In the genomic region with DNA sequence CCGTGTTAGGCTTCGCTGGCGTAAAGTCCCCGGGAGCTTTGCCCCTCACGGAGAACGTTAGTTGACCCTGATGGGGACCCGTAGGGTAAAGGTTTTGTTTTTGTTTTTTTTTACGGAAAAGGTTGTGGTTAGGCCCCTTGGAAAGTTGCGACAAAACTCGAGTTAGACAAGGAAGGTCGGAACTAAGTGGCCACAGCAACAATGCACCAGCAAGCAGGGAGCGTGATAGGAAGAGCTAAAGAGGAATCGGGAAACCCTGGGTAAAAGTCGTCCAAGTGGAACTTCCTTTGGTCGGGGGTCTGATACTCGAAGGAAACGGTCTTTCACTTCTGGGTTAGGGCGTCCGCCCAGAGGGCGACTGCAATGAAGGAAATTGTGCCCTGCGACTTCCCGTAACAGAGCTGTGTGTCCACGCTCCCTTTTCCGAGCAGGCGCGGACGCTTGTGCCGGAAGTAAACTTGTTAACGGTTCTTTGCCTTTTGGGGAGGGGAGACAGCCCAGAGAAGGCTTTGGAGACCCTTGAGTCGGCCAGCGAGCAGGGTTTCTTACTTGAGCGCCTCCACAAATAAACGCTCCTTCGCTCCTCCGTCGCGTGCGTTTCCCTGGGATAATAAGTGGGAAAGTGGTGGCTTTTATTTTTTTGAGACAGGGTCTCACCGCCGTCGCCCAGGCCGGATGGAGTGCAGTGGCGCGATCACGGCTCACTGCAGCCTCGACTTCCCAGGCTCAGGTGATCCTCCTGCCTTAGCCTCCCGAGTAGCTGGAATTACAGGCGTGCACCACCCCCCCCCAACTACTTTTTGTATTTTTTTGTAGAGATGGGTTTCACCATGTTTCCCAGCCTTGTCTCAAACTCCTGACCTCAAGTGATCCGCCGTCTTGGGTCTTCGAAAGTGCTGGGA, we compare ENCODE assay signal across 8 cellular contexts. TPM values are rescaled to one million over a fixed set of nuclear protein-coding genes. Genes with fewer than 3 reads are reported as not detected.
DNase-seq lines count a peak whose midpoint lies in the region; ATAC-seq and TF ChIP-seq lines count a peak whose summit lies in the region.

No MANE protein-coding gene starts in this region.

- POLR2A ChIA-PET in A673 (lab: Charles Lee; ENCODE audit: low non-redundant PET): interaction anchor here (0.6 to 1.2 kb wide), 4 partner anchors 19 to 1632 kb away, joined by 3 to 4 read pairs (median 4); no protein-coding TSS in a partner anchor

- DNase-seq in A673 (ENCODE audit: low spot score) (peak; percentile 93), NCI-H2196 (lab: John Stamatoyannopoulos, UW; ENCODE audit: unreplicated experiment) (peak; percentile 67), breast epithelium (ENCODE audit: low spot score in 2 of 2) (peak; percentile 77 to 84), iPS-NIHi7 (ENCODE audit: extremely low spot score) (peak; percentile 75), smooth muscle cell (lab: John Stamatoyannopoulos, UW; ENCODE audit: unreplicated experiment) (peak; percentile 71)

- peak overlapping the region; percentile 93 for H2AFZ ChIP-seq in smooth muscle cell (ENCODE audit: low read depth)

- H3K27ac ChIP-seq in A673 (ENCODE audit: low read depth, low read length, poor library complexity, severe bottlenecking): peak overlapping the region; percentile 93
- peak overlapping the region; percentile 95 for H3K27ac ChIP-seq in VCaP
- H3K27ac ChIP-seq in breast epithelium: peak overlapping the region; percentile 96 to 98
- peak overlapping the region; percentile 94 for H3K27ac ChIP-seq in smooth muscle cell (ENCODE audit: low read depth)

- BruUV-seq in A673 (replicated peaks; lab: Mats Ljungman, UMichigan): TSS peak; percentile 70

- H3K9ac ChIP-seq in smooth muscle cell (ENCODE audit: low read depth): peak overlapping the region; percentile 93

- H3K27me3 ChIP-seq in A673 (replicated peaks; ENCODE audit: insufficient read depth, low read depth, low read length, poor library complexity) (no peaks in the 10 kb centered on the region), breast epithelium (no peaks in the 10 kb centered on the region), smooth muscle cell (ENCODE audit: low read depth) (no peaks in the 10 kb centered on the region)

- H4K20me1 ChIP-seq in smooth muscle cell (ENCODE audit: low read depth): peaks cover 15% of the 10 kb centered on the region

- H3K36me3 ChIP-seq in A673 (ENCODE audit: insufficient read depth, low read length, poor library complexity, severe bottlenecking) (no peaks in the 10 kb centered on the region), breast epithelium (no peaks in the 10 kb centered on the region), smooth muscle cell (ENCODE audit: low read depth) (no peaks in the 10 kb centered on the region)

- peak overlapping the region; percentile 87 for H3K4me2 ChIP-seq in smooth muscle cell

- H3K4me3 ChIP-seq in A673 (ENCODE audit: low read depth, low read length, poor library complexity, severe bottlenecking) (peak overlapping the region; percentile 97), breast epithelium (peak overlapping the region; percentile 83 to 95 (median 94)), smooth muscle cell (peak overlapping the region; percentile 85)

- intact Hi-C loops in A673 (cut with micrococcal nuclease; ENCODE audit: unreplicated experiment) (loop anchor here (1.0 kb wide), 1 partner anchor 119 kb away; no protein-coding TSS in a partner anchor), breast epithelium (cut with DNase I; ENCODE audit: low total_unique reads) (no loop called here)

- WGBS in smooth muscle cell (ENCODE audit: low lambda C conversion rate): under 1% methylated on average over 51 of the region's 51 CpGs

- H3K9me3 ChIP-seq in A673 (ENCODE audit: low read depth, low read length, poor library complexity, severe bottlenecking) (no peaks in the 10 kb centered on the region), breast epithelium (no peaks in the 10 kb centered on the region), smooth muscle cell (replicated peaks; ENCODE audit: low read depth) (no peaks in the 10 kb centered on the region)

- TF ChIP-seq POLR2A in breast epithelium (IDR thresholded peaks at IDR 0.05): peak; percentile 41

- ATAC-seq in GM18870 (IDR thresholded peaks at IDR 0.05; ENCODE audit: unreplicated experiment) (peak; percentile 47), HG03135 (IDR thresholded peaks at IDR 0.05; ENCODE audit: unreplicated experiment) (peak; percentile 53)

- H3F3A ChIP-seq in smooth muscle cell (ENCODE audit: low read depth): no peaks in the 10 kb centered on the region

- peaks cover 49% of the 10 kb centered on the region for H3K79me2 ChIP-seq in smooth muscle cell (ENCODE audit: low read depth)

- no peak for TF ChIP-seq CTCF in A673 (conservative IDR thresholded peaks at IDR 0.05; ENCODE audit: low read depth, low read length)
- no peak for TF ChIP-seq CTCF in VCaP (conservative IDR thresholded peaks at IDR 0.05)
- TF ChIP-seq CTCF in breast epithelium (IDR thresholded peaks at IDR 0.05): no peak
- no peak for TF ChIP-seq CTCF in smooth muscle cell (IDR thresholded peaks at IDR 0.05; ENCODE audit: borderline replicate concordance, insufficient read depth, poor library complexity, severe bottlenecking)

- CTCF ChIA-PET in A673 (lab: Charles Lee): interaction anchor here (1.2 kb wide), 1 partner anchor 119 kb away, joined by 5 read pairs; a partner anchor contains a TSS

- H3K4me1 ChIP-seq in A673 (ENCODE audit: insufficient read depth, low read length, poor library complexity, severe bottlenecking): peaks cover 5% of the 10 kb centered on the region
- no peaks in the 10 kb centered on the region for H3K4me1 ChIP-seq in breast epithelium
- peaks cover 22% of the 10 kb centered on the region for H3K4me1 ChIP-seq in smooth muscle cell (ENCODE audit: low read depth)

RNA-seq across cellular contexts. Expression of a gene that starts 0.6 kb away (rescaled TPM):
- total RNA-seq in A673 (2021): 69.1 and 77.4 TPM in 2 replicates
- 100 to 1,000 TPM in 1 of 3 donors, 10 to 100 TPM in 2; 80.3 to 106 (median 98.7) TPM for total RNA-seq in breast epithelium
- total RNA-seq in smooth muscle cell: 33.8 and 54.8 TPM in 2 replicates
- 15.0 and 16.1 TPM in 2 replicates for polyA plus RNA-seq in smooth muscle cell

Comparison
In these comparisons a context has a peak if more than half of its experiments do, and no peak if none do; other contexts are left out.
1. Peak in every context shown above with its lines: DNase-seq, ATAC-seq, H3K4me3 ChIP-seq and H3K27ac ChIP-seq.